ENCODE assay signal across 8 cellular contexts in genomic region chr5:138468133-138468965, GRCh38. TPM values are rescaled to one million over a fixed set of nuclear protein-coding genes. Genes with fewer than 3 reads are reported as not detected.
DNase-seq lines count a peak whose midpoint lies in the region; ATAC-seq and TF ChIP-seq lines count a peak whose summit lies in the region.

No MANE protein-coding gene starts in this region.

- POLR2A ChIA-PET in HEK293 (lab: Yijun Ruan, JAX) = no interaction called here

- peak overlapping the region; percentile 92 for H3K4me3 Mint-ChIP-seq in memory B cell

- no peak for TF ChIP-seq CTCF in HEK293 (tag by site-specific recombination; IDR thresholded peaks at IDR 0.05)
- no peak for TF ChIP-seq CTCF in ascending aorta (IDR thresholded peaks at IDR 0.05)
- no peak for TF ChIP-seq CTCF in GM13976 (IDR thresholded peaks at IDR 0.05; ENCODE audit: borderline replicate concordance, control extremely low read depth, extremely low read depth, insufficient read depth, missing control alignments)

- no peaks in the 10 kb centered on the region for H3K27me3 ChIP-seq in ascending aorta

- H3K4me1 Mint-ChIP-seq in memory B cell = peaks cover 21% of the 10 kb centered on the region

- peaks cover 0 to 8% of the 10 kb centered on the region in 2 experiments; a peak in 1 of 3 replicates for H3K36me3 ChIP-seq in HEK293 (ENCODE audit: control insufficient read depth in 2 of 2, insufficient read depth in 1 of 2, low read length in 2 of 2)
- peaks cover 9 to 23% of the 10 kb centered on the region in 2 donors for H3K36me3 ChIP-seq in ascending aorta

- in situ Hi-C loops in ACHN (cut with HindIII; ENCODE audit: low pct_ligation_motif_present, low pct_unique_long_range_greater_than_20kb, low sequenced_read_pairs) = no loop called here
- in situ Hi-C loops in GM13976 (cut with MboI; ENCODE audit: low sequenced_read_pairs, unreplicated experiment) = no loop called here

- peak overlapping the region; percentile 88 for H3K4me3 ChIP-seq in HEK293 (ENCODE audit: low read depth, low read length)
- H3K4me3 ChIP-seq in ascending aorta = peak overlapping the region; percentile 65 to 91

- intact Hi-C loops in ascending aorta (cut with DNase I) = loop anchor here (10.0 kb wide), 1 partner anchor 106 kb away; the partner anchor contains the start of gene HSPA9

- no peaks in the 10 kb centered on the region for H3K9me3 Mint-ChIP-seq in memory B cell

- H3K27ac ChIP-seq in HEK293 (ENCODE audit: extremely low read depth, low read depth, low read length) (no peak overlapping the region), ascending aorta (no peak overlapping the region)

- no peak for ATAC-seq in memory B cell (ENCODE audit: low read depth)
- no peak for ATAC-seq in GM21528 (IDR thresholded peaks at IDR 0.05; ENCODE audit: low FRiP score, unreplicated experiment)

- no peaks in the 10 kb centered on the region for H3K27me3 Mint-ChIP-seq in memory B cell

- CTCF ChIA-PET in HEK293 (lab: Yijun Ruan, JAX) = interaction anchor here (0.7 kb wide), 1 partner anchor 19 kb away, joined by 3 read pairs; no protein-coding TSS in a partner anchor

- peak overlapping the region; percentile 25 for H3K27ac Mint-ChIP-seq in memory B cell

- DNase-seq in ACHN = peak; percentile 37
- no peak for DNase-seq in ascending aorta (ENCODE audit: low spot score in 2 of 2)
- no peak for DNase-seq in memory B cell (ENCODE audit: low spot score in 2 of 2)
- no peak for DNase-seq in NCI-H2107 (lab: John Stamatoyannopoulos, UW)
- DNase-seq in HuH-7 (ENCODE audit: low spot score) = no peak
- DNase-seq in GM13976 (ENCODE audit: low spot score) = no peak

- H3K36me3 Mint-ChIP-seq in memory B cell = peaks cover 17% of the 10 kb centered on the region

- H3K4me1 ChIP-seq in HEK293 (ENCODE audit: control insufficient read depth, insufficient read depth, low read length) = peaks cover 2% of the 10 kb centered on the region; the same call in 1 of the 2 replicates
- peaks cover 9 to 21% of the 10 kb centered on the region in 2 donors for H3K4me1 ChIP-seq in ascending aorta

- H3K9me3 ChIP-seq in HEK293 (ENCODE audit: control insufficient read depth, insufficient read depth, low read depth, low read length) (no peaks in the 10 kb centered on the region), ascending aorta (no peaks in the 10 kb centered on the region)

TF ChIP-seq in HEK293, 187 proteins besides CTCF, POLR2A, EP300 and RAD21:
- no peak for TF ChIP-seq ZNF610 (tag by site-specific recombination; IDR thresholded peaks at IDR 0.05; ENCODE audit: borderline replicate concordance)
- no peak for TF ChIP-seq SP2 (tag by site-specific recombination; IDR thresholded peaks at IDR 0.05)
- TF ChIP-seq, protein P1, sequence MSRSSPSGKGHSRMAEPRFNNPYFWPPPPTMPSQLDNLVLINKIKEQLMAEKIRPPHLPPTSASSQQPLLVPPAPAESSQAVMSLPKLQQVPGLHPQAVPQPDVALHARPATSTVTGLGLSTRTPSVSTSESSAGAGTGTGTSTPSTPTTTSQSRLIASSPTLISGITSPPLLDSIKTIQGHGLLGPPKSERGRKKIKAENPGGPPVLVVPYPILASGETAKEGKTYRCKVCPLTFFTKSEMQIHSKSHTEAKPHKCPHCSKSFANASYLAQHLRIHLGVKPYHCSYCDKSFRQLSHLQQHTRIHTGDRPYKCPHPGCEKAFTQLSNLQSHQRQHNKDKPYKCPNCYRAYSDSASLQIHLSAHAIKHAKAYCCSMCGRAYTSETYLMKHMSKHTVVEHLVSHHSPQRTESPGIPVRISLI (tag by site-specific recombination; IDR thresholded peaks at IDR 0.05) = 0 out of 2 replicates have a peak, but pooled peaks have one; percentile 41
- no peak for TF ChIP-seq ZNF701 (tag by site-specific recombination; IDR thresholded peaks at IDR 0.05)
- no peak for TF ChIP-seq ZNF416 (tag by site-specific recombination; IDR thresholded peaks at IDR 0.05)
- peak; percentile 39; the same call in 1 of the 2 replicates for TF ChIP-seq PRDM10 (tag by site-specific recombination; IDR thresholded peaks at IDR 0.05)

RNA-seq across cellular contexts. Expression of gene EGR1, which starts 3.1 kb away (rescaled TPM):
- total RNA-seq in ascending aorta = 419 TPM

RNA-seq across cellular contexts. Expression of gene REEP2, which starts 29.5 kb away (rescaled TPM):
- 3.5 TPM for total RNA-seq in ascending aorta
